In genomic region chr1:230043102-230043501, GRCh38 we compare ENCODE assay signal across 23 cellular contexts.
"Had no signal": no experiment of that assay in that cellular context is flagged by ENCODE, and none has a peak within 500 bp of the region (broad histone marks: within the 10 kb centered on the region; RNA-seq: fewer than 3 reads in every experiment).

No MANE protein-coding gene starts in this region.

- H3K9ac ChIP-seq: KMS-11 had no signal

- DNase-seq: activated CD4-positive, alpha-beta T cell treated with anti-CD3 and anti-CD28 coated beads for 36 hours; activated CD4-positive, alpha-beta T cell treated with anti-CD3 and anti-CD28 coated beads, Interleukin-2, amount 50 U/mL, for 1 hour; activated CD8-positive, alpha-beta T cell treated with anti-CD3 and anti-CD28 coated beads for 36 hours; activated effector memory CD4-positive, alpha-beta T cell treated with anti-CD3 and anti-CD28 coated beads, Interleukin-2, amount 50 U/mL, for 16 hours; activated naive CD4-positive, alpha-beta T cell treated with Interleukin-2 at 50 U/mL for 16 hours; activated T-cell treated with anti-CD3 and anti-CD28 coated beads, Interleukin-2, amount 50 U/mL, for 4 hours; amygdala; brain microvascular endothelial cell; NCI-H1105; NCI-H1436; NCI-H1694 treated with DMSO at 0.1 percent for 48 hours; NCI-H2029 treated with DMSO at 0.1 percent for 48 hours; NCI-H510A treated with DMSO at 0.1 percent for 48 hours; NCI-H69; NK-92 treated with Interleukin-12 subunit alpha and Interleukin-12 subunit beta, amount 100 ng/mL, for 24 hours; PC-9; T-cell; T-helper 2 cell; T1000 had no signal

- H3K36me3 ChIP-seq: brain microvascular endothelial cell, cardiac muscle cell had no signal

- ATAC-seq: activated CD4-positive, alpha-beta T cell treated with anti-CD3 and anti-CD28 coated beads for 36 hours; activated CD8-positive, alpha-beta T cell treated with anti-CD3 and anti-CD28 coated beads for 36 hours; activated T-cell treated with anti-CD3 and anti-CD28 coated beads, Interleukin-2, amount 50 U/mL, for 4 hours; T-cell had no signal

- H2AFZ ChIP-seq: PC-9 had no signal

- H3K4me2 ChIP-seq: KMS-11, PC-9 had no signal

- H3K4me3 ChIP-seq: cardiac muscle cell, PC-9, SK-N-MC had no signal

- H3K27me3 ChIP-seq: brain microvascular endothelial cell, cardiac muscle cell had no signal

- H3K27ac ChIP-seq: brain microvascular endothelial cell, cardiac muscle cell, KMS-11, PC-9, SK-N-MC, VCaP had no signal
